Comparison of ENCODE assay signal across 14 cellular contexts in the genomic region with DNA sequence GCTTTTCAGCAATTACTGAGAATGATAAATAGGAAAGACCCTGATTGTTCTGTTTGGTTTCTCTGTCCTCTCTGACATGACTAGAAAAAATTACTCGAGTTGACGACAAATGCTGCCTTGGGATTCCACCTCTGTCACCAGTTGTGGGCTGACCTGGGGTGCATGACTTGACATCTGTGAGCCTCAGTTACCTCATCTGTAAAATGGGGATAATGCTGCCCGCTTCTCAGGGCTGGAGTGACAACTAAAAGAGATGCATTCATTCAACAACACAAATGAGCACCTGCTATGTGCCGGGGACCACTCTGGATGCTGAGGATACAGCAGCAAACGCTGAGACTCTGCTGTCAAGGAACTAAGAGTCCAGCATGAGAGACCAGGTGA.
DNase-seq lines count a peak whose midpoint lies in the region; ATAC-seq and TF ChIP-seq lines count a peak whose summit lies in the region.
"Had no signal": no experiment of that assay in that cellular context is flagged by ENCODE, and none has a peak within 500 bp of the region (broad histone marks: within the 10 kb centered on the region; RNA-seq: fewer than 3 reads in every experiment).

No MANE protein-coding gene starts in this region.

- H3K27ac ChIP-seq in Peyer's patch (peak overlapping the region in 3 of 4 donors; percentile 11 to 47 (median 40)), gastroesophageal sphincter (peak overlapping the region in 3 of 4 donors; percentile 71 to 81 (median 73))
- H3K27ac ChIP-seq: epithelial cell of prostate had no signal

- TF ChIP-seq EP300 in gastroesophageal sphincter (IDR thresholded peaks at IDR 0.05): no peak

- H3K27me3 Mint-ChIP-seq in HFFc6 (ENCODE audit: insufficient read depth): no peaks in the 10 kb centered on the region; the same call in none of the 2 replicates
- H3K27me3 Mint-ChIP-seq: memory B cell had no signal

- DNase-seq in HFFc6: no peak
- no peak for DNase-seq in Peyer's patch
- no peak for DNase-seq in NCI-H2107 (lab: John Stamatoyannopoulos, UW)
- DNase-seq in stimulated activated CD4-positive, alpha-beta T cell treated with anti-CD3 and anti-CD28 coated beads, Interleukin-4, amount 100 ng/mL, for 1 hour: no peak
- DNase-seq in DMS53 (lab: John Stamatoyannopoulos, UW): no peak
- DNase-seq in UCSD-AML1 (lab: John Stamatoyannopoulos, UW; ENCODE audit: unreplicated experiment): no peak
- DNase-seq: activated CD4-positive, alpha-beta T cell treated with anti-CD3 and anti-CD28 coated beads for 4 hours; activated effector memory CD4-positive, alpha-beta T cell treated with Interleukin-2 at 50 U/mL for 16 hours; H9; stimulated activated naive CD8-positive, alpha-beta T cell treated with anti-CD3 and anti-CD28 coated beads, Interleukin-15, Interleukin-2, amounts not matched to agents 100 U/mL and 50 U/mL, for 24 hours had no signal

- peaks cover 0 to under 1% (median 0%) of the 10 kb centered on the region in 3 donors for H3K36me3 ChIP-seq in Peyer's patch
- H3K36me3 ChIP-seq in gastroesophageal sphincter: no peaks in the 10 kb centered on the region
- no peaks in the 10 kb centered on the region for H3K36me3 ChIP-seq in skeletal muscle satellite cell (ENCODE audit: insufficient read depth, low read length)

- H3K27me3 ChIP-seq in Peyer's patch: no peaks in the 10 kb centered on the region
- no peaks in the 10 kb centered on the region for H3K27me3 ChIP-seq in gastroesophageal sphincter
- peaks cover 28% of the 10 kb centered on the region for H3K27me3 ChIP-seq in skeletal muscle satellite cell (ENCODE audit: control insufficient read depth, insufficient read depth, low read length)

- H3K4me3 Mint-ChIP-seq in HFFc6: peak overlapping the region; percentile 73
- H3K4me3 Mint-ChIP-seq: H9, memory B cell had no signal

- H3K27ac Mint-ChIP-seq in HFFc6: peak overlapping the region; percentile 93
- H3K27ac Mint-ChIP-seq: memory B cell had no signal

- H3K9me3 ChIP-seq in Peyer's patch (no peaks in the 10 kb centered on the region), gastroesophageal sphincter (no peaks in the 10 kb centered on the region), skeletal muscle satellite cell (replicated peaks; ENCODE audit: low read length) (no peaks in the 10 kb centered on the region)

- WGBS in gastroesophageal sphincter (ENCODE audit: low coverage in 1 of 2), 2 donors: 38 to 81% methylated on average over 2 to 4 of the region's 5 CpGs

- peaks cover 81% of the 10 kb centered on the region for H3K4me1 Mint-ChIP-seq in HFFc6 (ENCODE audit: low read depth)

- H3K9me3 Mint-ChIP-seq in HFFc6: no peaks in the 10 kb centered on the region
- H3K9me3 Mint-ChIP-seq: H9, memory B cell had no signal

- no peak for TF ChIP-seq CTCF in HFFc6 (IDR thresholded peaks at IDR 0.05)
- no peak for TF ChIP-seq CTCF in Peyer's patch (IDR thresholded peaks at IDR 0.05)
- no peak for TF ChIP-seq CTCF in gastroesophageal sphincter (IDR thresholded peaks at IDR 0.05)

- H3K36me3 Mint-ChIP-seq in HFFc6 (ENCODE audit: low read depth): no peaks in the 10 kb centered on the region

- TF ChIP-seq POLR2A in Peyer's patch (IDR thresholded peaks at IDR 0.05) (no peak), gastroesophageal sphincter (IDR thresholded peaks at IDR 0.05) (no peak)

- ATAC-seq in gastroesophageal sphincter: no peak
- ATAC-seq: stimulated activated naive CD8-positive, alpha-beta T cell treated with anti-CD3 and anti-CD28 coated beads, Interleukin-15, Interleukin-2, amounts not matched to agents 100 U/mL and 50 U/mL, for 24 hours had no signal

- H3K4me2 ChIP-seq in skeletal muscle satellite cell (ENCODE audit: low read length): peak overlapping the region; percentile 68

- H3K9ac ChIP-seq in skeletal muscle satellite cell (ENCODE audit: low read depth, low read length): peak overlapping the region; percentile 27

- H3K4me1 ChIP-seq in Peyer's patch (peaks cover 0 to 6% (median 0%) of the 10 kb centered on the region in 4 donors), gastroesophageal sphincter (peaks cover 4 to 51% (median 31%) of the 10 kb centered on the region in 3 donors), skeletal muscle satellite cell (ENCODE audit: control insufficient read depth, insufficient read depth, low read length) (peaks cover 25% of the 10 kb centered on the region)

- H3K4me3 ChIP-seq in Peyer's patch: no peak overlapping the region
- H3K4me3 ChIP-seq in gastroesophageal sphincter: no peak overlapping the region
- peak overlapping the region; percentile 47 for H3K4me3 ChIP-seq in skeletal muscle satellite cell (ENCODE audit: low read length)
